8 cellular contexts compared by ENCODE assay signal in genomic region chr3:89314454-89314853, GRCh38.
DNase-seq lines count a peak whose midpoint lies in the region; ATAC-seq lines count a peak whose summit lies in the region.

No MANE protein-coding gene starts in this region.

- intact Hi-C loops in left ventricle myocardium superior (cut with micrococcal nuclease) = no loop called here

- H3K4ac ChIP-seq in mesenchymal stem cell (ENCODE audit: low read depth in 1 of 2, low read length in 2 of 2) = no peak overlapping the region

- no peaks in the 10 kb centered on the region for H3K36me3 Mint-ChIP-seq in activated T-helper 17 cell treated with anti-CD3 and anti-CD28 coated beads, Interleukin-2, amount 50 U/mL, for 72 hours (ENCODE audit: low read depth)

- no peak overlapping the region for H2BK120ac ChIP-seq in mesenchymal stem cell (ENCODE audit: low read depth, low read length)

- no peaks in the 10 kb centered on the region for H3K4me1 Mint-ChIP-seq in activated T-helper 17 cell treated with anti-CD3 and anti-CD28 coated beads, Interleukin-2, amount 50 U/mL, for 72 hours

- H3K27me3 Mint-ChIP-seq in activated T-helper 17 cell treated with anti-CD3 and anti-CD28 coated beads, Interleukin-2, amount 50 U/mL, for 72 hours = no peaks in the 10 kb centered on the region

- no peak overlapping the region for H4K91ac ChIP-seq in mesenchymal stem cell (ENCODE audit: low read length)

- no peak overlapping the region for H3K4me3 Mint-ChIP-seq in activated T-helper 17 cell treated with anti-CD3 and anti-CD28 coated beads, Interleukin-2, amount 50 U/mL, for 72 hours

- H3K27ac Mint-ChIP-seq in activated T-helper 17 cell treated with anti-CD3 and anti-CD28 coated beads, Interleukin-2, amount 50 U/mL, for 72 hours = no peak overlapping the region

- no peak overlapping the region for H3K23ac ChIP-seq in mesenchymal stem cell (ENCODE audit: low read length in 2 of 2)

- no peak overlapping the region for H3K4me2 ChIP-seq in mesenchymal stem cell (ENCODE audit: low read length, poor library complexity, severe bottlenecking)

- no peaks in the 10 kb centered on the region for H3K79me1 ChIP-seq in mesenchymal stem cell (replicated peaks; ENCODE audit: low read length, poor library complexity, severe bottlenecking)

- no peaks in the 10 kb centered on the region for H3K36me3 ChIP-seq in mesenchymal stem cell (ENCODE audit: control insufficient read depth in 1 of 2, insufficient read depth in 2 of 2, low read depth in 1 of 2, low read length in 2 of 2)

- no peaks in the 10 kb centered on the region for H3K4me1 ChIP-seq in mesenchymal stem cell (ENCODE audit: control insufficient read depth, insufficient read depth, low read depth, low read length)

- no peak overlapping the region for H2AK5ac ChIP-seq in mesenchymal stem cell (ENCODE audit: low read length, severe bottlenecking)

- H3K9me3 ChIP-seq in mesenchymal stem cell (ENCODE audit: control insufficient read depth, low read length) = no peaks in the 10 kb centered on the region

- WGBS in mesenchymal stem cell = no CpG with 5 or more reads among the region's 2 CpGs

- peaks cover 7% of the 10 kb centered on the region for H3K9me3 Mint-ChIP-seq in activated T-helper 17 cell treated with anti-CD3 and anti-CD28 coated beads, Interleukin-2, amount 50 U/mL, for 72 hours

- no peak overlapping the region for H2BK5ac ChIP-seq in mesenchymal stem cell (ENCODE audit: low read depth, low read length, poor library complexity, severe bottlenecking)

- DNase-seq in Daoy (ENCODE audit: low read depth) (peak; percentile 5), NCI-H1105 (lab: John Stamatoyannopoulos, UW) (peak; percentile 1), astrocyte of the hippocampus (ENCODE audit: low read depth, low spot score) (peak; percentile 50), mesenchymal stem cell (peak; percentile 58), amniotic stem cell (lab: John Stamatoyannopoulos, UW) (no peak), DMS153 treated with DMSO at 0.1 percent for 48 hours (lab: John Stamatoyannopoulos, UW; ENCODE audit: unreplicated experiment) (no peak), left ventricle myocardium superior (no peak)

- ATAC-seq in activated T-helper 17 cell treated with anti-CD3 and anti-CD28 coated beads, Interleukin-2, amount 50 U/mL, for 72 hours (replicated peaks) = no peak
- no peak for ATAC-seq in left ventricle myocardium superior

- H2BK12ac ChIP-seq in mesenchymal stem cell (ENCODE audit: low read length in 2 of 2) = no peak overlapping the region

- no peak overlapping the region for H2BK15ac ChIP-seq in mesenchymal stem cell (ENCODE audit: low read depth, poor library complexity, severe bottlenecking)

- no peaks in the 10 kb centered on the region for H3K27me3 ChIP-seq in mesenchymal stem cell (ENCODE audit: control insufficient read depth in 1 of 2, insufficient read depth in 1 of 2, low read length in 2 of 2)

- no peak overlapping the region for H4K8ac ChIP-seq in mesenchymal stem cell (ENCODE audit: low read length)

- no peak overlapping the region for H2AFZ ChIP-seq in mesenchymal stem cell (ENCODE audit: low read depth, low read length)

- no peak overlapping the region for H3K14ac ChIP-seq in mesenchymal stem cell (ENCODE audit: low read length in 2 of 2)

- H3K4me3 ChIP-seq in mesenchymal stem cell (ENCODE audit: insufficient read depth in 1 of 2, low read depth in 1 of 2, low read length in 2 of 2) = no peak overlapping the region

- H3K18ac ChIP-seq in mesenchymal stem cell (ENCODE audit: low read depth in 1 of 2, low read length in 2 of 2) = no peak overlapping the region

- no peak overlapping the region for H3K27ac ChIP-seq in mesenchymal stem cell (ENCODE audit: low read length, poor library complexity, severe bottlenecking)

- no peak overlapping the region for H3K9ac ChIP-seq in mesenchymal stem cell (ENCODE audit: low read length)

Comparison
In these comparisons a context has a peak if more than half of its experiments do, and no peak if none do; other contexts are left out.
1. DNase-seq: peak in Daoy (single experiment), NCI-H1105 (single experiment), astrocyte of the hippocampus (single experiment) and mesenchymal stem cell (single experiment); none in amniotic stem cell (single experiment), DMS153 treated with DMSO at 0.1 percent for 48 hours (single experiment) and left ventricle myocardium superior (single experiment).